1 cellular context compared by ENCODE assay signal in genomic region chr11:134514354-134514951, GRCh38.
TF ChIP-seq lines count a peak whose summit lies in the region.

No MANE protein-coding gene starts in this region.

TF ChIP-seq in H1, 55 proteins besides CTCF, POLR2A, EP300 and RAD21:
- TF ChIP-seq POLR2AphosphoS5 (IDR thresholded peaks at IDR 0.05; ENCODE audit: low read depth, low read length) = no peak
- no peak for TF ChIP-seq EZH2 (IDR thresholded peaks at IDR 0.05; ENCODE audit: low read depth, low read length, severe bottlenecking)
- no peak for TF ChIP-seq KDM4A (IDR thresholded peaks at IDR 0.05; ENCODE audit: low read depth, low read length, severe bottlenecking)
- TF ChIP-seq ASH2L (IDR thresholded peaks at IDR 0.05; ENCODE audit: low read length) = no peak
- TF ChIP-seq CHD2 (IDR thresholded peaks at IDR 0.05; ENCODE audit: low read length) = no peak
- TF ChIP-seq KDM1A (IDR thresholded peaks at IDR 0.05; ENCODE audit: borderline replicate concordance, low read length) = no peak
- TF ChIP-seq RNF2 (IDR thresholded peaks at IDR 0.05; ENCODE audit: borderline replicate concordance, low read depth, low read length, missing control alignments, poor library complexity, severe bottlenecking) = no peak
- TF ChIP-seq CREB1 (IDR thresholded peaks at IDR 0.05) = no peak
- TF ChIP-seq SP4 (IDR thresholded peaks at IDR 0.05; ENCODE audit: low read length) = no peak
- no peak for TF ChIP-seq EGR1 (IDR thresholded peaks at IDR 0.05; ENCODE audit: borderline replicate concordance, low read depth, low read length)
- TF ChIP-seq, protein P1, sequence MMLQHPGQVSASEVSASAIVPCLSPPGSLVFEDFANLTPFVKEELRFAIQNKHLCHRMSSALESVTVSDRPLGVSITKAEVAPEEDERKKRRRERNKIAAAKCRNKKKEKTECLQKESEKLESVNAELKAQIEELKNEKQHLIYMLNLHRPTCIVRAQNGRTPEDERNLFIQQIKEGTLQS (IDR thresholded peaks at IDR 0.05; ENCODE audit: insufficient read depth, low read depth, low read length) = no peak
- TF ChIP-seq CBX8 (IDR thresholded peaks at IDR 0.05; ENCODE audit: borderline replicate concordance, low read depth, low read length) = no peak
- no peak for TF ChIP-seq SRF (IDR thresholded peaks at IDR 0.05; ENCODE audit: low read depth, low read length)
- TF ChIP-seq E2F6 (IDR thresholded peaks at IDR 0.05) = no peak
TF ChIP-seq in H1: peak in this region for 0.
